Comparison of ENCODE assay signal across 8 cellular contexts in genomic region chr11:64846998-64847666, GRCh38. TPM values are rescaled to one million over a fixed set of nuclear protein-coding genes. Genes with fewer than 3 reads are reported as not detected.
DNase-seq lines count a peak whose midpoint lies in the region; ATAC-seq and TF ChIP-seq lines count a peak whose summit lies in the region.

No MANE protein-coding gene starts in this region.

- peaks cover 43% of the 10 kb centered on the region for H3K4me1 ChIP-seq in SJSA1 (replicated peaks)
- peaks cover 8% of the 10 kb centered on the region for H3K4me1 ChIP-seq in foreskin keratinocyte

- no peak overlapping the region for H3K27ac ChIP-seq in SJSA1
- no peak overlapping the region for H3K27ac ChIP-seq in foreskin keratinocyte

- no peaks in the 10 kb centered on the region for H3K9me3 ChIP-seq in SJSA1 (replicated peaks)

- DNase-seq in GM04504 (ENCODE audit: low read depth) (peak; percentile 67), NCI-H1048 (lab: John Stamatoyannopoulos, UW) (peak; percentile 92), SJSA1 (ENCODE audit: low read depth in 1 of 2, low spot score in 2 of 2) (peak; percentile 95 to 99), activated gamma-delta T cell (lab: John Stamatoyannopoulos, UW) (peak; percentile 66), foreskin keratinocyte (peak in 1 of 2 donors; percentile 72), nucleus accumbens (lab: John Stamatoyannopoulos, UW) (peak in 54 of 56 donors; percentile 15 to 94 (median 77)), superior temporal gyrus (ENCODE audit: extremely low spot score) (peak; percentile 95)

- H3K4me3 ChIP-seq in SJSA1, result no peak overlapping the region

- H3K27me3 ChIP-seq in SJSA1 (replicated peaks), result no peaks in the 10 kb centered on the region
- H3K27me3 ChIP-seq in foreskin keratinocyte, result no peaks in the 10 kb centered on the region

- no peaks in the 10 kb centered on the region for H3K36me3 ChIP-seq in SJSA1

- peak; percentile 99 for TF ChIP-seq CTCF in foreskin keratinocyte (conservative IDR thresholded peaks at IDR 0.05)

- ATAC-seq in foreskin keratinocyte (peak; percentile 66), GM18873 (IDR thresholded peaks at IDR 0.05; ENCODE audit: low FRiP score, unreplicated experiment) (no peak)

RNA-seq across cellular contexts. Expression of gene CDC42BPG, which starts 2.7 kb away (rescaled TPM):
- 0.03 TPM in 1 of 2 replicates, not detected in the other for total RNA-seq in SJSA1 (2014; rRNA removed; shearing (Covaris generic))
- total RNA-seq in foreskin keratinocyte, result 10.3 and 11.1 TPM in 2 replicates
- 4.7 and 5.3 TPM in 2 replicates for polyA plus RNA-seq in foreskin keratinocyte

RNA-seq across cellular contexts. Expression of gene EHD1, which starts 31.3 kb away (rescaled TPM):
- 75.2 and 85.7 TPM in 2 replicates for total RNA-seq in SJSA1 (2014; rRNA removed; shearing (Covaris generic))
- 94.9 and 114 TPM in 2 replicates for total RNA-seq in foreskin keratinocyte
- 90.4 and 115 TPM in 2 replicates for polyA plus RNA-seq in foreskin keratinocyte

RNA-seq across cellular contexts. Expression of gene MEN1, which starts 36.8 kb away (rescaled TPM):
- total RNA-seq in SJSA1 (2014; rRNA removed; shearing (Covaris generic)), result 13.8 and 22.0 TPM in 2 replicates
- 27.3 and 30.8 TPM in 2 replicates for total RNA-seq in foreskin keratinocyte
- polyA plus RNA-seq in foreskin keratinocyte, result 30.2 and 35.3 TPM in 2 replicates

RNA-seq across cellular contexts. Expression of gene MAP4K2, which starts 44.1 kb away (rescaled TPM):
- total RNA-seq in SJSA1 (2014; rRNA removed; shearing (Covaris generic)), result 19.2 and 22.9 TPM in 2 replicates
- 26.3 and 27.8 TPM in 2 replicates for total RNA-seq in foreskin keratinocyte
- polyA plus RNA-seq in foreskin keratinocyte, result 25.7 and 26.9 TPM in 2 replicates

Comparison
In these comparisons a context has a peak if more than half of its experiments do, and no peak if none do; other contexts are left out.
1. RNA of gene CDC42BPG, which starts 2.7 kb away (total RNA-seq): 10.3 to 11.1 TPM in foreskin keratinocyte; 0.03 TPM in SJSA1; every median in the first group is over 10 times any median in the second.